2 cellular contexts compared by ENCODE assay signal in the genomic region with DNA sequence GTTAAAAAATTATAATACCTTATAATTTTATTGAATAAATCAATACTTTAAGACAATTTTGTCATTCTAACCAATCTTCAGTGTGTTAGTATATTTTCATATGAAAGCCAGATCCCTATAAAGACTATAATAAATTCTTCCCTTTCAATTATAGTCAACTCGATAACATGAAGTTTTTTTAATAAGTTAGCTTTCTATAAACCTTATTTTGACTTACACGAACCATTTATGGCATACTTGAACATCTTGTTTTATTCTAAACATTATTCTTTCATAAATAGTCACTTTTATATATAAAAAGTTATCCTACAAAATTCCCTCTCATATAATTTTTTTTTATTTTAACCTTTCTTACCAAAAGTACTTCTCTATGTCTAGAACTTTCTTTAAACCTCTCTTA.
A peak's percentile ranks its signal among the peaks of the same experiment; 100 is the strongest.
TF ChIP-seq lines count a peak whose summit lies in the region.

No MANE protein-coding gene starts in this region.

TF ChIP-seq in HEK293, 187 proteins besides CTCF, POLR2A, EP300 and RAD21 (continued from another document):
- TF ChIP-seq, protein P1, sequence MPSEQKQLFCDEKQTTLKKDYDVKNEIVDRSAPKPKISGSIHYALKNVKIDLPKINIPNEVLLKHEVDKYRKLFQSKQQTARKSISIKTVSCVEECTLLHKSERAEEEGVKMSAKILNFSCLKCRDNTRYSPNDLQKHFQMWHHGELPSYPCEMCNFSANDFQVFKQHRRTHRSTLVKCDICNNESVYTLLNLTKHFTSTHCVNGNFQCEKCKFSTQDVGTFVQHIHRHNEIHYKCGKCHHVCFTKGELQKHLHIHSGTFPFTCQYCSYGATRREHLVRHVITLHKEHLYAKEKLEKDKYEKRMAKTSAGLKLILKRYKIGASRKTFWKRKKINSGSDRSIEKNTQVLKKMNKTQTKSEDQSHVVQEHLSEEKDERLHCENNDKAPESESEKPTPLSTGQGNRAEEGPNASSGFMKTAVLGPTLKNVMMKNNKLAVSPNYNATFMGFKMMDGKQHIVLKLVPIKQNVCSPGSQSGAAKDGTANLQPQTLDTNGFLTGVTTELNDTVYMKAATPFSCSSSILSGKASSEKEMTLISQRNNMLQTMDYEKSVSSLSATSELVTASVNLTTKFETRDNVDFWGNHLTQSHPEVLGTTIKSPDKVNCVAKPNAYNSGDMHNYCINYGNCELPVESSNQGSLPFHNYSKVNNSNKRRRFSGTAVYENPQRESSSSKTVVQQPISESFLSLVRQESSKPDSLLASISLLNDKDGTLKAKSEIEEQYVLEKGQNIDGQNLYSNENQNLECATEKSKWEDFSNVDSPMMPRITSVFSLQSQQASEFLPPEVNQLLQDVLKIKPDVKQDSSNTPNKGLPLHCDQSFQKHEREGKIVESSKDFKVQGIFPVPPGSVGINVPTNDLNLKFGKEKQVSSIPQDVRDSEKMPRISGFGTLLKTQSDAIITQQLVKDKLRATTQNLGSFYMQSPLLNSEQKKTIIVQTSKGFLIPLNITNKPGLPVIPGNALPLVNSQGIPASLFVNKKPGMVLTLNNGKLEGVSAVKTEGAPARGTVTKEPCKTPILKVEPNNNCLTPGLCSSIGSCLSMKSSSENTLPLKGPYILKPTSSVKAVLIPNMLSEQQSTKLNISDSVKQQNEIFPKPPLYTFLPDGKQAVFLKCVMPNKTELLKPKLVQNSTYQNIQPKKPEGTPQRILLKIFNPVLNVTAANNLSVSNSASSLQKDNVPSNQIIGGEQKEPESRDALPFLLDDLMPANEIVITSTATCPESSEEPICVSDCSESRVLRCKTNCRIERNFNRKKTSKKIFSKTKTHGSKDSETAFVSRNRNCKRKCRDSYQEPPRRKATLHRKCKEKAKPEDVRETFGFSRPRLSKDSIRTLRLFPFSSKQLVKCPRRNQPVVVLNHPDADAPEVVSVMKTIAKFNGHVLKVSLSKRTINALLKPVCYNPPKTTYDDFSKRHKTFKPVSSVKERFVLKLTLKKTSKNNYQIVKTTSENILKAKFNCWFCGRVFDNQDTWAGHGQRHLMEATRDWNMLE (tag by site-specific recombination; conservative IDR thresholded peaks at IDR 0.05; ENCODE audit: low read depth): 0 out of 2 replicates have a peak, but pooled peaks have one; percentile 20

TF ChIP-seq in SK-N-SH, 30 proteins besides CTCF, POLR2A, EP300 and RAD21 (continued from another document):
- TF ChIP-seq, protein P2, sequence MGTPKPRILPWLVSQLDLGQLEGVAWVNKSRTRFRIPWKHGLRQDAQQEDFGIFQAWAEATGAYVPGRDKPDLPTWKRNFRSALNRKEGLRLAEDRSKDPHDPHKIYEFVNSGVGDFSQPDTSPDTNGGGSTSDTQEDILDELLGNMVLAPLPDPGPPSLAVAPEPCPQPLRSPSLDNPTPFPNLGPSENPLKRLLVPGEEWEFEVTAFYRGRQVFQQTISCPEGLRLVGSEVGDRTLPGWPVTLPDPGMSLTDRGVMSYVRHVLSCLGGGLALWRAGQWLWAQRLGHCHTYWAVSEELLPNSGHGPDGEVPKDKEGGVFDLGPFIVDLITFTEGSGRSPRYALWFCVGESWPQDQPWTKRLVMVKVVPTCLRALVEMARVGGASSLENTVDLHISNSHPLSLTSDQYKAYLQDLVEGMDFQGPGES (IDR thresholded peaks at IDR 0.05; ENCODE audit: low read depth, low read length): no peak
- TF ChIP-seq JUND (IDR thresholded peaks at IDR 0.05) (no peak), RCOR1 (IDR thresholded peaks at IDR 0.05; ENCODE audit: low read length) (no peak), FOSL2 (IDR thresholded peaks at IDR 0.05; ENCODE audit: borderline replicate concordance, low read depth) (no peak), TCF12 (IDR thresholded peaks at IDR 0.05) (no peak), ELF1 (IDR thresholded peaks at IDR 0.05) (no peak)
- TF ChIP-seq, protein P3, sequence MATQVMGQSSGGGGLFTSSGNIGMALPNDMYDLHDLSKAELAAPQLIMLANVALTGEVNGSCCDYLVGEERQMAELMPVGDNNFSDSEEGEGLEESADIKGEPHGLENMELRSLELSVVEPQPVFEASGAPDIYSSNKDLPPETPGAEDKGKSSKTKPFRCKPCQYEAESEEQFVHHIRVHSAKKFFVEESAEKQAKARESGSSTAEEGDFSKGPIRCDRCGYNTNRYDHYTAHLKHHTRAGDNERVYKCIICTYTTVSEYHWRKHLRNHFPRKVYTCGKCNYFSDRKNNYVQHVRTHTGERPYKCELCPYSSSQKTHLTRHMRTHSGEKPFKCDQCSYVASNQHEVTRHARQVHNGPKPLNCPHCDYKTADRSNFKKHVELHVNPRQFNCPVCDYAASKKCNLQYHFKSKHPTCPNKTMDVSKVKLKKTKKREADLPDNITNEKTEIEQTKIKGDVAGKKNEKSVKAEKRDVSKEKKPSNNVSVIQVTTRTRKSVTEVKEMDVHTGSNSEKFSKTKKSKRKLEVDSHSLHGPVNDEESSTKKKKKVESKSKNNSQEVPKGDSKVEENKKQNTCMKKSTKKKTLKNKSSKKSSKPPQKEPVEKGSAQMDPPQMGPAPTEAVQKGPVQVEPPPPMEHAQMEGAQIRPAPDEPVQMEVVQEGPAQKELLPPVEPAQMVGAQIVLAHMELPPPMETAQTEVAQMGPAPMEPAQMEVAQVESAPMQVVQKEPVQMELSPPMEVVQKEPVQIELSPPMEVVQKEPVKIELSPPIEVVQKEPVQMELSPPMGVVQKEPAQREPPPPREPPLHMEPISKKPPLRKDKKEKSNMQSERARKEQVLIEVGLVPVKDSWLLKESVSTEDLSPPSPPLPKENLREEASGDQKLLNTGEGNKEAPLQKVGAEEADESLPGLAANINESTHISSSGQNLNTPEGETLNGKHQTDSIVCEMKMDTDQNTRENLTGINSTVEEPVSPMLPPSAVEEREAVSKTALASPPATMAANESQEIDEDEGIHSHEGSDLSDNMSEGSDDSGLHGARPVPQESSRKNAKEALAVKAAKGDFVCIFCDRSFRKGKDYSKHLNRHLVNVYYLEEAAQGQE (IDR thresholded peaks at IDR 0.05; ENCODE audit: low read depth, low read length): no peak
